Comparison of ENCODE assay signal across 15 cellular contexts in the genomic region with DNA sequence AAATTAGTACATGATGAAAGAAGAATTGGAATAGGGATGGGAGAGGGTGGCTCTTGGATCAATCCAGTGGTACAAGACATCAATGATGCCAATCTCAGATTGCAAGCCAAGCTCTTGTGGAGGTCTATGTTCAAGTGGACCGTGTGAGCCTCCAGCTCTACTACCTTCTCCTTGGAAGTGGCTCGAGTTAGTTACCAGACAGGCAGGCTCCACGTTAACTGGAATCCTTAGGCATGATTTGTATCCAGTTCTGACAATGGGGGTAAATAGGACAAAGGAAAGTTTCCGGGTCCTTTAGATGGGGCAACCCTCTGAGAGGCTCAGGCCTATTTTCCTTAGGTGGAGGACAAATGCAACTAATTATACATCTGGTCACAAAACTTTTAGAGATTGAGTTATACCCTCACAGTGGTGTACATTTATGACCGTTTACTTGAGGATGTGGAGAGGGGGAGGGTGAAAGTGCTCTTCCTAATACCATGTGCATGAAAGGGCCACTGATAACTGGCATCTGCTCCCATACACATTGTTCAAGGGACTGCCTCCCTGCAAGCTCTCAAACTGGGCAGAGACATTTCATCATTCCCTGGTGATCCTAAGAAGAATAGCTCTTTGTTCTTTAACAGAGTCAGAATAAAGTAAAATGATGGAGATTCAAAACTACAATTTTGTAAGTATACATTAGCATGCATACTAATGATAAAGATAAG.
"Had no signal": no experiment of that assay in that cellular context is flagged by ENCODE, and none has a peak within 500 bp of the region (broad histone marks: within the 10 kb centered on the region; RNA-seq: fewer than 3 reads in every experiment).

No MANE protein-coding gene starts in this region.

- H3K9me3 ChIP-seq: ascending aorta, prostate gland, spleen had no signal

- H3K9me3 Mint-ChIP-seq: activated CD4-positive, alpha-beta memory T cell treated with anti-CD3 and anti-CD28 coated beads for 36 hours; activated naive CD8-positive, alpha-beta T cell treated with anti-CD3 and anti-CD28 coated beads, Interleukin-2, amount 10 ng/mL, durations not matched to agents 7 days and 5 days; natural killer cell had no signal

- DNase-seq: activated CD4-positive, alpha-beta memory T cell treated with anti-CD3 and anti-CD28 coated beads for 36 hours; activated naive CD8-positive, alpha-beta T cell treated with anti-CD3 and anti-CD28 coated beads, Interleukin-2, amount 10 ng/mL, durations not matched to agents 7 days and 5 days; activated T-cell treated with anti-CD3 and anti-CD28 coated beads, Interleukin-2, amount 50 U/mL, for 72 hours; effector CD8-positive, alpha-beta T cell; immature natural killer cell; left colon; natural killer cell; spleen; stimulated activated naive CD8-positive, alpha-beta T cell treated with anti-CD3 and anti-CD28 coated beads, Interleukin-15, Interleukin-2, amounts not matched to agents 100 U/mL and 50 U/mL, for 24 hours; T-helper 9 cell had no signal

- H3K4me3 ChIP-seq: ascending aorta, cardiac muscle cell, coronary artery, prostate gland, spleen had no signal

- H3K36me3 ChIP-seq: ascending aorta, cardiac muscle cell, prostate gland, spleen had no signal

- H3K27me3 ChIP-seq: ascending aorta, cardiac muscle cell had no signal

- H3K4me3 Mint-ChIP-seq: activated CD4-positive, alpha-beta memory T cell treated with anti-CD3 and anti-CD28 coated beads for 36 hours; activated naive CD8-positive, alpha-beta T cell treated with anti-CD3 and anti-CD28 coated beads, Interleukin-2, amount 10 ng/mL, durations not matched to agents 7 days and 5 days; activated T-cell treated with anti-CD3 and anti-CD28 coated beads, Interleukin-2, amount 50 U/mL, for 72 hours; immature natural killer cell; natural killer cell had no signal

- H3K36me3 Mint-ChIP-seq: activated CD4-positive, alpha-beta memory T cell treated with anti-CD3 and anti-CD28 coated beads for 36 hours; activated naive CD8-positive, alpha-beta T cell treated with anti-CD3 and anti-CD28 coated beads, Interleukin-2, amount 10 ng/mL, durations not matched to agents 7 days and 5 days; immature natural killer cell; natural killer cell had no signal

- H3K27ac Mint-ChIP-seq: activated CD4-positive, alpha-beta memory T cell treated with anti-CD3 and anti-CD28 coated beads for 36 hours; activated naive CD8-positive, alpha-beta T cell treated with anti-CD3 and anti-CD28 coated beads, Interleukin-2, amount 10 ng/mL, durations not matched to agents 7 days and 5 days; activated T-cell treated with anti-CD3 and anti-CD28 coated beads, Interleukin-2, amount 50 U/mL, for 72 hours; immature natural killer cell; natural killer cell had no signal

- ATAC-seq: activated T-cell treated with anti-CD3 and anti-CD28 coated beads, Interleukin-2, amount 50 U/mL, for 72 hours; sciatic nerve; stimulated activated naive CD8-positive, alpha-beta T cell treated with anti-CD3 and anti-CD28 coated beads, Interleukin-15, Interleukin-2, amounts not matched to agents 100 U/mL and 50 U/mL, for 24 hours had no signal

- H3K27ac ChIP-seq: ascending aorta, coronary artery, prostate gland, spleen had no signal
